Comparison of ENCODE assay signal across 8 cellular contexts in the genomic region with DNA sequence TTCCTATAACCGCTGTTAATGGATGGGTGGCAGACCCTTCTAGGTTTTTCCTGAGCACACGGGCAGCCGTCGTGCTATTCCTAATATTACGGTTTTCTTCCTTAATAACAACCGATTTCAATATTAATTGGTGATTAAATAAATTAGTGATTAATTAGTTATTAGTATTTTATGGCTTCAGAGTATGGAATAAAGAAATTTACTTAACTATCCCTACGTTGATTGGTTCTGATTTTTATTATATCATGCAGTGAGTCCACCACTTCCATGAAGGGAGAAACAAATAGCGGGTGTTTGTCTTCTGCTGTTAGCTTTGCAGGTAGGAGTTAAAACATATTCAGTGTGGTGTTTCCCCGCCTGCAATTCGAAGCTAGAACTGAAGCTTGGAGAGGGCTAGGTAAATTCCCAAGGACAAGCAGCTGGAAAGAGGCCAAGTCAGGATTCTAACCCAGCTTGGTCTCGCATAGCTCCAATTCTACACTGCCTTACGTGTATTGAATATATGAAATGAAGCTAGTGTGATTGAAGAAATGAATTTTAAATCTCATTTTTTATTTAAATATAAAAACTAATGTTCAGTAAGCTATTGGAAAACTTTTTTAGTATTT. TPM values are rescaled to one million over a fixed set of nuclear protein-coding genes. Genes with fewer than 3 reads are reported as not detected.
DNase-seq lines count a peak whose midpoint lies in the region; TF ChIP-seq lines count a peak whose summit lies in the region.

No MANE protein-coding gene starts in this region.

- H3K36me3 Mint-ChIP-seq in activated CD4-positive, alpha-beta memory T cell treated with anti-CD3 and anti-CD28 coated beads, Interleukin-2, amount 10 ng/mL, durations not matched to agents 7 days and 5 days (ENCODE audit: low read depth), result peaks cover 41% of the 10 kb centered on the region

- H3K4me1 Mint-ChIP-seq in activated CD4-positive, alpha-beta memory T cell treated with anti-CD3 and anti-CD28 coated beads, Interleukin-2, amount 10 ng/mL, durations not matched to agents 7 days and 5 days, result peaks cover 48% of the 10 kb centered on the region

- H3K9me3 Mint-ChIP-seq in activated CD4-positive, alpha-beta memory T cell treated with anti-CD3 and anti-CD28 coated beads, Interleukin-2, amount 10 ng/mL, durations not matched to agents 7 days and 5 days, result peaks cover 4% of the 10 kb centered on the region

- DNase-seq in AG09309 (ENCODE audit: low read depth) (no peak), HT-29 (ENCODE audit: low spot score) (peak; percentile 61), globus pallidus (ENCODE audit: low spot score) (peak; percentile 20), ovary (peak; percentile 29 to 71 (median 59)), SIG-M5 (lab: John Stamatoyannopoulos, UW) (no peak), T1000 (lab: John Stamatoyannopoulos, UW) (no peak), HuH-7.5 (ENCODE audit: low spot score) (no peak)
- no peak for DNase-seq in activated CD4-positive, alpha-beta memory T cell treated with anti-CD3 and anti-CD28 coated beads, Interleukin-2, amount 10 ng/mL, durations not matched to agents 7 days and 5 days

- H3K4me3 ChIP-seq in AG09309 (ENCODE audit: control insufficient read depth, low read depth, low read length) (peak overlapping the region; percentile 74), ovary (peak overlapping the region; percentile 86)

- peak overlapping the region; percentile 91 to 93 for H3K27ac ChIP-seq in ovary

- POLR2A ChIA-PET in activated CD4-positive, alpha-beta memory T cell treated with anti-CD3 and anti-CD28 coated beads, Interleukin-2, amount 10 ng/mL, durations not matched to agents 7 days and 5 days (lab: Charles Lee), result interaction anchor here (1.2 to 2.0 kb wide), 3 partner anchors 9 to 13 kb away, joined by 5 to 15 read pairs (median 7); no protein-coding TSS in a partner anchor

- H3K27ac Mint-ChIP-seq in activated CD4-positive, alpha-beta memory T cell treated with anti-CD3 and anti-CD28 coated beads, Interleukin-2, amount 10 ng/mL, durations not matched to agents 7 days and 5 days, result peak overlapping the region; percentile 97

- H3K4me3 Mint-ChIP-seq in activated CD4-positive, alpha-beta memory T cell treated with anti-CD3 and anti-CD28 coated beads, Interleukin-2, amount 10 ng/mL, durations not matched to agents 7 days and 5 days, result peak overlapping the region; percentile 91

- H3K27me3 Mint-ChIP-seq in activated CD4-positive, alpha-beta memory T cell treated with anti-CD3 and anti-CD28 coated beads, Interleukin-2, amount 10 ng/mL, durations not matched to agents 7 days and 5 days, result no peaks in the 10 kb centered on the region

- H3K27me3 ChIP-seq in ovary, result no peaks in the 10 kb centered on the region

- TF ChIP-seq CTCF in AG09309 (IDR thresholded peaks at IDR 0.05; ENCODE audit: control insufficient read depth, insufficient read depth, low read depth, low read length, missing control alignments), result no peak
- TF ChIP-seq CTCF in ovary (IDR thresholded peaks at IDR 0.05), result no peak

- no peaks in the 10 kb centered on the region for H3K9me3 ChIP-seq in ovary

- CTCF ChIA-PET in activated CD4-positive, alpha-beta memory T cell treated with anti-CD3 and anti-CD28 coated beads, Interleukin-2, amount 10 ng/mL, durations not matched to agents 7 days and 5 days (lab: Charles Lee), result interaction anchor here (0.7 kb wide), 1 partner anchor 179 kb away, joined by 3 read pairs; no protein-coding TSS in a partner anchor

- intact Hi-C loops in ovary (cut with DNase I), result loop anchor here in 2 of 4 donors (10.0 kb wide), 1 partner anchor 194 kb away; no protein-coding TSS in a partner anchor

- no peak for TF ChIP-seq EP300 in ovary (IDR thresholded peaks at IDR 0.05)

- H3K36me3 ChIP-seq in ovary, result no peaks in the 10 kb centered on the region

- WGBS in ovary, 3 donors, result 3 to 9% (median 3%) methylated on average over 12 of the region's 12 CpGs

- H3K4me1 ChIP-seq in ovary (ENCODE audit: insufficient read depth), result peaks cover 11% of the 10 kb centered on the region

- no peak for TF ChIP-seq POLR2A in ovary (IDR thresholded peaks at IDR 0.05)

RNA-seq across cellular contexts. Expression of gene CSTF2T, which starts 0.9 kb away (rescaled TPM):
- 12.8 and 16.0 TPM in 2 replicates for total RNA-seq in HT-29 (2014; rRNA removed; shearing (Covaris generic))
- total RNA-seq in activated CD4-positive, alpha-beta memory T cell treated with anti-CD3 and anti-CD28 coated beads, Interleukin-2, amount 10 ng/mL, durations not matched to agents 7 days and 5 days, result 10 to 100 TPM; 43.1 to 45.6 TPM
- total RNA-seq in ovary, result 10 to 100 TPM; 18.0 to 38.2 (median 30.7) TPM
- 10 to 100 TPM; 14.3 to 26.9 TPM for polyA plus RNA-seq in ovary

Comparison
In these comparisons a context has a peak if more than half of its experiments do, and no peak if none do; other contexts are left out.
1. DNase-seq: peak in HT-29 (single experiment), globus pallidus (single experiment) and ovary (5 of 5); none in AG09309 (single experiment), activated CD4-positive, alpha-beta memory T cell treated with anti-CD3 and anti-CD28 coated beads, Interleukin-2, amount 10 ng/mL, durations not matched to agents 7 days and 5 days (single experiment), SIG-M5 (single experiment), T1000 (single experiment) and HuH-7.5 (single experiment).